In genomic region chrX:40474205-40474626, GRCh38 we compare ENCODE assay signal across 10 cellular contexts.
DNase-seq lines count a peak whose midpoint lies in the region; ATAC-seq and TF ChIP-seq lines count a peak whose summit lies in the region.
"Had no signal": no experiment of that assay in that cellular context is flagged by ENCODE, and none has a peak within 500 bp of the region (broad histone marks: within the 10 kb centered on the region; RNA-seq: fewer than 3 reads in every experiment).

No MANE protein-coding gene starts in this region.

- DNase-seq in NCI-H2171 treated with DMSO at 0.1 percent for 48 hours (lab: John Stamatoyannopoulos, UW) (peak; percentile 77), osteocyte (ENCODE audit: extremely low spot score, unreplicated experiment) (peak; percentile 94), DMS114 treated with DMSO at 0.1 percent for 48 hours (lab: John Stamatoyannopoulos, UW; ENCODE audit: unreplicated experiment) (no peak)
- DNase-seq in activated T-helper 2 cell treated with anti-CD3 and anti-CD28 coated beads, Interferon-gamma antibody, Interleukin-2, Interleukin-4, amounts not matched to agents 10 μg/mL and 5 μg/mL and 100 μg/mL, durations not matched to agents 14 hours and 24 hours and 36 hours (ENCODE audit: low spot score): no peak
- no peak for DNase-seq in activated CD8-positive, alpha-beta memory T cell treated with anti-CD3 and anti-CD28 coated beads, Interleukin-2, amount 50 U/mL, for 4 hours
- DNase-seq: activated effector memory CD4-positive, alpha-beta T cell treated with anti-CD3 and anti-CD28 coated beads, Interleukin-2, amount 50 U/mL, for 16 hours; stimulated activated CD4-positive, alpha-beta T cell treated with anti-CD3 and anti-CD28 coated beads, Interleukin-12 subunit alpha, Interleukin-12 subunit beta, amount 100 ng/mL, for 4 hours had no signal

- peaks cover 15% of the 10 kb centered on the region for H3K4me1 ChIP-seq in ectodermal cell (ENCODE audit: control insufficient read depth, insufficient read depth, low read length)

- peak overlapping the region; percentile 70 for H3K27ac Mint-ChIP-seq in osteocyte (ENCODE audit: unreplicated experiment)
- H3K27ac Mint-ChIP-seq in activated T-helper 2 cell treated with anti-CD3 and anti-CD28 coated beads, Interferon-gamma antibody, Interleukin-2, Interleukin-4, amounts not matched to agents 10 μg/mL and 5 μg/mL and 100 μg/mL, durations not matched to agents 14 hours and 24 hours and 36 hours: no peak overlapping the region

- TF ChIP-seq CTCF in osteocyte (IDR thresholded peaks at IDR 0.05): no peak

- intact Hi-C loops in activated T-helper 2 cell treated with anti-CD3 and anti-CD28 coated beads, Interferon-gamma antibody, Interleukin-2, Interleukin-4, amounts not matched to agents 10 μg/mL and 5 μg/mL and 100 μg/mL, durations not matched to agents 14 hours and 24 hours and 36 hours (cut with micrococcal nuclease): loop anchor here (10.0 kb wide), 1 partner anchor 459 kb away; no protein-coding TSS in a partner anchor

- no peaks in the 10 kb centered on the region for H3K9me3 ChIP-seq in ectodermal cell (ENCODE audit: control insufficient read depth, low read length)

- H3K36me3 Mint-ChIP-seq in osteocyte (ENCODE audit: unreplicated experiment): no peaks in the 10 kb centered on the region
- no peaks in the 10 kb centered on the region for H3K36me3 Mint-ChIP-seq in activated T-helper 2 cell treated with anti-CD3 and anti-CD28 coated beads, Interferon-gamma antibody, Interleukin-2, Interleukin-4, amounts not matched to agents 10 μg/mL and 5 μg/mL and 100 μg/mL, durations not matched to agents 14 hours and 24 hours and 36 hours (ENCODE audit: low read depth)

- 0% methylated on average over 14 of the region's 14 CpGs for WGBS in ectodermal cell, 2 experiments

- H3K4me3 ChIP-seq in ectodermal cell (ENCODE audit: insufficient read depth, low read depth, low read length): no peak overlapping the region

- peaks cover 47% of the 10 kb centered on the region for H3K4me1 Mint-ChIP-seq in osteocyte (ENCODE audit: unreplicated experiment)
- H3K4me1 Mint-ChIP-seq in activated T-helper 2 cell treated with anti-CD3 and anti-CD28 coated beads, Interferon-gamma antibody, Interleukin-2, Interleukin-4, amounts not matched to agents 10 μg/mL and 5 μg/mL and 100 μg/mL, durations not matched to agents 14 hours and 24 hours and 36 hours (ENCODE audit: low read depth): peaks cover 36% of the 10 kb centered on the region

- H3K27me3 Mint-ChIP-seq in osteocyte (ENCODE audit: unreplicated experiment): no peaks in the 10 kb centered on the region
- H3K27me3 Mint-ChIP-seq in activated T-helper 2 cell treated with anti-CD3 and anti-CD28 coated beads, Interferon-gamma antibody, Interleukin-2, Interleukin-4, amounts not matched to agents 10 μg/mL and 5 μg/mL and 100 μg/mL, durations not matched to agents 14 hours and 24 hours and 36 hours (ENCODE audit: low read depth): peaks cover 12% of the 10 kb centered on the region

- ATAC-seq in GM18907 (IDR thresholded peaks at IDR 0.05; ENCODE audit: unreplicated experiment): peak; percentile 40
- ATAC-seq in HG03432 (IDR thresholded peaks at IDR 0.05; ENCODE audit: unreplicated experiment): no peak

- H3K27me3 ChIP-seq in ectodermal cell (ENCODE audit: control insufficient read depth, insufficient read depth, low read length, poor library complexity, severe bottlenecking): no peaks in the 10 kb centered on the region

- H3K4me3 Mint-ChIP-seq in osteocyte (ENCODE audit: unreplicated experiment): no peak overlapping the region
- H3K4me3 Mint-ChIP-seq in activated T-helper 2 cell treated with anti-CD3 and anti-CD28 coated beads, Interferon-gamma antibody, Interleukin-2, Interleukin-4, amounts not matched to agents 10 μg/mL and 5 μg/mL and 100 μg/mL, durations not matched to agents 14 hours and 24 hours and 36 hours (ENCODE audit: low read depth): no peak overlapping the region

- H3K27ac ChIP-seq in ectodermal cell (ENCODE audit: insufficient read depth, low read depth, low read length, poor library complexity, severe bottlenecking): peak overlapping the region; percentile 74

- no peaks in the 10 kb centered on the region for H3K9me3 Mint-ChIP-seq in osteocyte (ENCODE audit: unreplicated experiment)
- no peaks in the 10 kb centered on the region for H3K9me3 Mint-ChIP-seq in activated T-helper 2 cell treated with anti-CD3 and anti-CD28 coated beads, Interferon-gamma antibody, Interleukin-2, Interleukin-4, amounts not matched to agents 10 μg/mL and 5 μg/mL and 100 μg/mL, durations not matched to agents 14 hours and 24 hours and 36 hours

- H3K36me3 ChIP-seq in ectodermal cell (ENCODE audit: control insufficient read depth, insufficient read depth, low read length): no peaks in the 10 kb centered on the region

Comparison
In these comparisons a context has a peak if more than half of its experiments do, and no peak if none do; other contexts are left out.
1. DNase-seq: peak in NCI-H2171 treated with DMSO at 0.1 percent for 48 hours (single experiment) and osteocyte (single experiment); none in activated T-helper 2 cell treated with anti-CD3 and anti-CD28 coated beads, Interferon-gamma antibody, Interleukin-2, Interleukin-4, amounts not matched to agents 10 μg/mL and 5 μg/mL and 100 μg/mL, durations not matched to agents 14 hours and 24 hours and 36 hours (single experiment), activated CD8-positive, alpha-beta memory T cell treated with anti-CD3 and anti-CD28 coated beads, Interleukin-2, amount 50 U/mL, for 4 hours (single experiment) and DMS114 treated with DMSO at 0.1 percent for 48 hours (single experiment).